In the genomic region with DNA sequence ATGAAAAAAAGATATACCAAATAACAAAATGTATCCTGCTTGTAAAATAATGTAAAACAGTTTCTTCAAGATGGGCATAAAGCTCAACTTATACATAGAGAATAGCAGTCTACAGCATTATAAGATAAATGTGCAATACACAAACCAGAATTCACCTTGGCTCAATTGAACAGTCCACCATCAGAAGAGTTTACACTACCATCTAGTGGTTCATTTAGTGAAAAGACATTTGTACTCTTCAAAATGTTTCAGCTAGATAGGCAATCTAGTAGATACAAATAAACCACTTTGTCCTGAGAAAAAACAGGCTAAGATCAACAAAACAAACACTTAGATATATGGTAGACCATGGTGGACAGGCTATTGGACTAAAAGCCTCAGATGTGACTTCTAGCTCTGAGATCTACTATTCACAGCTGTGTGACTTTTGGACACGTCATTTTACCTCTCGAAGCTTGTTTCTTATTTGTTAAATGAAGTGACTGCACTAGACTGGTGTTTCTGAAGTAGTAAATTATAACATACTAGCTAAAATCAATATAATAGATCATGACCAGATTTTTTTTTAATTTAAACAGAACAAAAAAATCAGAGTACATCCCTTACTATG, we compare ENCODE assay signal across 8 cellular contexts. TPM values are rescaled to one million over a fixed set of nuclear protein-coding genes. Genes with fewer than 3 reads are reported as not detected.
DNase-seq lines count a peak whose midpoint lies in the region; ATAC-seq and TF ChIP-seq lines count a peak whose summit lies in the region.

No MANE protein-coding gene starts in this region.

- H3K27ac ChIP-seq in DOHH2 (ENCODE audit: low read depth, low read length) = no peak overlapping the region
- H3K27ac ChIP-seq in SK-N-MC = no peak overlapping the region
- no peak overlapping the region for H3K27ac ChIP-seq in gastroesophageal sphincter
- H3K27ac ChIP-seq in sigmoid colon = no peak overlapping the region

- H3K27me3 Mint-ChIP-seq in activated naive CD8-positive, alpha-beta T cell treated with anti-CD3 and anti-CD28 coated beads for 36 hours = peaks cover 15% of the 10 kb centered on the region

- no peaks in the 10 kb centered on the region for H3F3A ChIP-seq in DOHH2 (ENCODE audit: control insufficient read depth, insufficient read depth)

- H3K36me3 ChIP-seq in DOHH2 (ENCODE audit: control insufficient read depth, low read length) (no peaks in the 10 kb centered on the region), SK-N-MC (ENCODE audit: insufficient read depth, low read length) (no peaks in the 10 kb centered on the region), gastroesophageal sphincter (no peaks in the 10 kb centered on the region), sigmoid colon (no peaks in the 10 kb centered on the region)

- TF ChIP-seq CTCF in DOHH2 (IDR thresholded peaks at IDR 0.05; ENCODE audit: low read depth, low read length, poor library complexity, severe bottlenecking) (peak; percentile 57), gastroesophageal sphincter (IDR thresholded peaks at IDR 0.05) (peak; percentile 63 to 76 (median 66)), sigmoid colon (IDR thresholded peaks at IDR 0.05) (peak in 3 of 4 experiments; percentile 50 to 52 (median 51))

- no peaks in the 10 kb centered on the region for H3K4me1 Mint-ChIP-seq in activated naive CD8-positive, alpha-beta T cell treated with anti-CD3 and anti-CD28 coated beads for 36 hours

- H3K4me3 ChIP-seq in DOHH2 (ENCODE audit: low read length) (no peak overlapping the region), SK-N-MC (no peak overlapping the region), gastroesophageal sphincter (no peak overlapping the region), sigmoid colon (no peak overlapping the region)

- no peak overlapping the region for H3K4me2 ChIP-seq in DOHH2 (ENCODE audit: low read length)

- H3K4me1 ChIP-seq in DOHH2 (ENCODE audit: control insufficient read depth, low read length) = peaks cover 22% of the 10 kb centered on the region
- H3K4me1 ChIP-seq in gastroesophageal sphincter = no peaks in the 10 kb centered on the region
- H3K4me1 ChIP-seq in sigmoid colon = no peaks in the 10 kb centered on the region

- TF ChIP-seq EP300 in gastroesophageal sphincter (IDR thresholded peaks at IDR 0.05) (no peak), sigmoid colon (IDR thresholded peaks at IDR 0.05) (no peak)

- ATAC-seq in gastroesophageal sphincter = peak; percentile 63
- ATAC-seq in GM18498 (IDR thresholded peaks at IDR 0.05; ENCODE audit: unreplicated experiment) = no peak
- no peak for ATAC-seq in GM18868 (IDR thresholded peaks at IDR 0.05; ENCODE audit: unreplicated experiment)

- H4K20me1 ChIP-seq in DOHH2 (ENCODE audit: control insufficient read depth, insufficient read depth, low read depth, low read length) = no peaks in the 10 kb centered on the region

- no peak overlapping the region for H3K27ac Mint-ChIP-seq in activated naive CD8-positive, alpha-beta T cell treated with anti-CD3 and anti-CD28 coated beads for 36 hours

- DNase-seq in Kasumi-1 (lab: John Stamatoyannopoulos, UW) = peak; percentile 24 to 40
- DNase-seq in SK-N-MC (ENCODE audit: low read depth, low spot score) = peak; percentile 8
- no peak for DNase-seq in sigmoid colon
- DNase-seq in activated naive CD8-positive, alpha-beta T cell treated with anti-CD3 and anti-CD28 coated beads for 36 hours = no peak

- no peak overlapping the region for H3K4me3 Mint-ChIP-seq in activated naive CD8-positive, alpha-beta T cell treated with anti-CD3 and anti-CD28 coated beads for 36 hours

- H3K9me2 ChIP-seq in DOHH2 (replicated peaks; ENCODE audit: control insufficient read depth, low read length) = no peaks in the 10 kb centered on the region

- H3K9me3 Mint-ChIP-seq in activated naive CD8-positive, alpha-beta T cell treated with anti-CD3 and anti-CD28 coated beads for 36 hours = no peaks in the 10 kb centered on the region

- intact Hi-C loops in sigmoid colon (cut with DNase I) = loop anchor here (2.0 to 10.0 kb wide), 2 partner anchors 109 to 421 kb away; no protein-coding TSS in a partner anchor

- no peak for TF ChIP-seq POLR2A in gastroesophageal sphincter (IDR thresholded peaks at IDR 0.05)
- TF ChIP-seq POLR2A in sigmoid colon (IDR thresholded peaks at IDR 0.05) = no peak

- H3K9me3 ChIP-seq in DOHH2 (ENCODE audit: control insufficient read depth, insufficient read depth, low read length) (no peaks in the 10 kb centered on the region), SK-N-MC (ENCODE audit: low read depth, low read length) (no peaks in the 10 kb centered on the region), gastroesophageal sphincter (no peaks in the 10 kb centered on the region), sigmoid colon (no peaks in the 10 kb centered on the region)

- no peaks in the 10 kb centered on the region for H3K27me3 ChIP-seq in DOHH2 (ENCODE audit: control insufficient read depth, low read length)
- peaks cover 4% of the 10 kb centered on the region for H3K27me3 ChIP-seq in gastroesophageal sphincter
- no peaks in the 10 kb centered on the region for H3K27me3 ChIP-seq in sigmoid colon

- 69 to 88% methylated on average over 2 of the region's 2 CpGs for WGBS in gastroesophageal sphincter (ENCODE audit: low coverage in 1 of 2), 2 donors
- 94 to 96% methylated on average over 2 of the region's 2 CpGs for WGBS in sigmoid colon, 2 donors

- H3K79me2 ChIP-seq in DOHH2 (ENCODE audit: control insufficient read depth, low read length) = no peaks in the 10 kb centered on the region

- H3K36me3 Mint-ChIP-seq in activated naive CD8-positive, alpha-beta T cell treated with anti-CD3 and anti-CD28 coated beads for 36 hours = no peaks in the 10 kb centered on the region

- H3K9ac ChIP-seq in SK-N-MC (ENCODE audit: insufficient read length) = no peak overlapping the region

RNA-seq across cellular contexts. Expression of a gene that starts 22.1 kb away (rescaled TPM):
- total RNA-seq in gastroesophageal sphincter (not detected), sigmoid colon (not detected)
- not detected for polyA plus RNA-seq in sigmoid colon
- not detected for total RNA-seq in activated naive CD8-positive, alpha-beta T cell treated with anti-CD3 and anti-CD28 coated beads for 36 hours

Comparison
In these comparisons a context has a peak if more than half of its experiments do, and no peak if none do; other contexts are left out.
1. DNase-seq: peak in Kasumi-1 (2 of 2) and SK-N-MC (single experiment); none in sigmoid colon (single experiment) and activated naive CD8-positive, alpha-beta T cell treated with anti-CD3 and anti-CD28 coated beads for 36 hours (single experiment).
2. Peak in every context shown above with its lines, with median percentiles within 50 percentile points of each other: CTCF ChIP-seq.